8 cellular contexts compared by ENCODE assay signal in the genomic region with DNA sequence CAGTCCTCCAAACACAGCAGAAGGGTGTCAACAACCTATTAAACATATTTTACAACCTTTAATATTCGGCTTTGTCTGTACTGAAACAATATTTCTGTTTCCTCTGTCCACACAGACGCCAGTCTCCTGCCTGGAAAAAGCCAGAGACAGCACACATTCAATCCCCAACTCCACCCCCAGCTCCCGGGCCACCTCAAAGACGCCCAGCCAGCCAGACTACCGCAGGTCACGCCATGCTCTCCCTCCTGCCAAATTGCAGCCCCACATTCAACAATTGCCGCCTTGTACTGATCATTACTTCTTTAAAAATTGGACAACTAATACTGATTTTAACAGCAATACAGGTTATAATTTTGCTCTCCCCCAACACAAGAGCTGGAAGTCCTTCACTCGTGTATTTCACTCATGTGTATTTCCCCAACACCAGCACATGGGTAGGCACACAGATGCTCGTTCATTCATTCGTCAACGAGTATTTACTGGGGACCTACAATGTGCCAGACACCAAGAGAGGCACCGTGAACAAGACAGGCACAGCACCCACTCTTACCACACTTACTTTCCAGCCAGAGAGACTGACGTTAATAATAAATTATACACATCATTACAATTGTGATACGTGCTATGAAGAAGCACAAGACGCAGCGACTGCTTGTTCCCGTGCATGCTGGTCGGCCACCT. TPM values are rescaled to one million over a fixed set of nuclear protein-coding genes. Genes with fewer than 3 reads are reported as not detected.
DNase-seq lines count a peak whose midpoint lies in the region; ATAC-seq, FAIRE-seq and TF ChIP-seq lines count a peak whose summit lies in the region.

No MANE protein-coding gene starts in this region.

- no peak for TF ChIP-seq EP300 in GM12878 (IDR thresholded peaks at IDR 0.05; ENCODE audit: borderline replicate concordance in 1 of 2, control insufficient read depth in 1 of 2, low read depth in 2 of 2, low read length in 2 of 2)

- no peak for TF ChIP-seq CTCF in GM12878 (IDR thresholded peaks at IDR 0.05 in 2 of 3, conservative IDR thresholded peaks at IDR 0.05 in 1 of 3; ENCODE audit: control insufficient read depth in 2 of 3, extremely low read depth in 1 of 3, insufficient read depth in 1 of 3, low read depth in 3 of 3, low read length in 3 of 3)

- no TSS peak for BruUV-seq in GM12878 (replicated peaks; lab: Mats Ljungman, UMichigan)

- TF ChIP-seq POLR2A in GM12878 (IDR thresholded peaks at IDR 0.05; ENCODE audit: low read depth, low read length), result no peak

- WGBS in GM12878 (ENCODE audit: insufficient coverage, insufficient replicate concordance, low lambda C conversion rate, missing lambda C conversion rate), result 66% methylated on average over 18 of the region's 18 CpGs
- 68 to 69% methylated on average over 13 to 17 of the region's 18 CpGs for WGBS in mesodermal cell (ENCODE audit: insufficient coverage in 2 of 2), 2 experiments
- WGBS in urinary bladder, result 62% methylated on average over 18 of the region's 18 CpGs

- TF ChIP-seq RAD21 in GM12878 (IDR thresholded peaks at IDR 0.05; ENCODE audit: insufficient read depth, low read depth, low read length), result no peak

- DNase-seq in HuH-7 (ENCODE audit: low spot score) (peak; percentile 11), GM12878 (ENCODE audit: low read depth, low spot score) (no peak), LoVo (ENCODE audit: low spot score) (no peak)

- H3K27ac ChIP-seq in ACC112 (ENCODE audit: low read depth, low read length) (no peak overlapping the region), GM12878 (ENCODE audit: control insufficient read depth, insufficient read depth) (no peak overlapping the region), mesodermal cell (ENCODE audit: low read depth, low read length, severe bottlenecking) (no peak overlapping the region), urinary bladder (ENCODE audit: low read depth) (no peak overlapping the region)

- H3K36me3 ChIP-seq in ACC112 (ENCODE audit: insufficient read depth, low read length) (no peaks in the 10 kb centered on the region), GM12878 (ENCODE audit: control insufficient read depth in 2 of 2, insufficient read depth in 2 of 2, low read length in 1 of 2) (peaks cover 0 to 2% of the 10 kb centered on the region in 2 experiments; a peak in 1 of 4 replicates), mesodermal cell (ENCODE audit: control insufficient read depth, insufficient read depth, low read length) (peaks cover 8% of the 10 kb centered on the region), urinary bladder (ENCODE audit: insufficient read depth) (no peaks in the 10 kb centered on the region)

- peak overlapping the region; percentile 93 for H3K4me2 ChIP-seq in GM12878 (ENCODE audit: control insufficient read depth, insufficient read depth)

- intact Hi-C loops in GM12878 (cut with micrococcal nuclease; ENCODE audit: unreplicated experiment), result loop anchor here (2.0 kb wide), 1 partner anchor 95 kb away; a partner anchor contains a TSS

- H3K4me1 ChIP-seq in ACC112 (ENCODE audit: control insufficient read depth, insufficient read depth, low read length, unreplicated experiment) (no peaks in the 10 kb centered on the region), GM12878 (ENCODE audit: control insufficient read depth, insufficient read depth, low read length) (peaks cover 23% of the 10 kb centered on the region), mesodermal cell (ENCODE audit: control insufficient read depth, insufficient read depth, low read length, poor library complexity, severe bottlenecking) (peaks cover 5% of the 10 kb centered on the region), urinary bladder (ENCODE audit: insufficient read depth) (no peaks in the 10 kb centered on the region)

- H2AFZ ChIP-seq in ACC112 (ENCODE audit: low read length, unreplicated experiment) (no peak overlapping the region), GM12878 (ENCODE audit: control insufficient read depth, low read depth, low read length) (peak overlapping the region; percentile 95; the same call in 1 of the 2 replicates)

- in situ Hi-C loops in GM12878 (cut with MboI), result no loop called here

- H4K20me1 ChIP-seq in GM12878 (ENCODE audit: control insufficient read depth, insufficient read depth), result no peaks in the 10 kb centered on the region

- RAD21 ChIA-PET in GM12878 (lab: Charles Lee; ENCODE audit: unreplicated experiment), result no interaction called here

- SMC1A ChIA-PET in GM12878 (lab: Charles Lee; ENCODE audit: uncharacterized antibody, unreplicated experiment), result interaction anchor here (0.9 kb wide), 1 partner anchor 93 kb away, joined by 3 read pairs; no protein-coding TSS in a partner anchor

- no peaks in the 10 kb centered on the region for H3K9me3 ChIP-seq in GM12878 (replicated peaks; ENCODE audit: control insufficient read depth, insufficient read depth, low read length)
- no peaks in the 10 kb centered on the region for H3K9me3 ChIP-seq in mesodermal cell (ENCODE audit: control insufficient read depth, low read length)

- CTCF ChIA-PET in GM12878 (lab: Yijun Ruan, JAX), result interaction anchor here (1.0 kb wide), 1 partner anchor 11 kb away, joined by 3 read pairs; no protein-coding TSS in a partner anchor

- no peak for ATAC-seq in GM12878
- ATAC-seq in HG02870 (IDR thresholded peaks at IDR 0.05; ENCODE audit: unreplicated experiment), result no peak
- ATAC-seq in HG02973 (IDR thresholded peaks at IDR 0.05; ENCODE audit: unreplicated experiment), result no peak

- H3K4me3 ChIP-seq in ACC112 (ENCODE audit: low read depth, low read length) (peak overlapping the region; percentile 100), GM12878 (peak overlapping the region; percentile 88), mesodermal cell (ENCODE audit: extremely low read depth, insufficient read depth, low read length, poor library complexity, severe bottlenecking) (peak overlapping the region; percentile 58), urinary bladder (ENCODE audit: low read depth, low read length) (peak overlapping the region; percentile 76)

- H3K9ac ChIP-seq in GM12878 (ENCODE audit: control insufficient read depth, insufficient read depth, low read length), result peak overlapping the region; percentile 63

- H3K27me3 ChIP-seq in ACC112 (ENCODE audit: insufficient read depth, low read length) (peaks cover 4% of the 10 kb centered on the region; the same call in 1 of the 2 replicates), GM12878 (replicated peaks in 1 of 2; ENCODE audit: control insufficient read depth in 2 of 2, insufficient read depth in 2 of 2, low read length in 1 of 2) (no peaks in the 10 kb centered on the region)

- FAIRE-seq in GM12878 (lab: Jason Lieb, UNC), result no peak

- POLR2A ChIA-PET in GM12878 (lab: Charles Lee), result no interaction called here

- H3K79me2 ChIP-seq in ACC112 (ENCODE audit: control insufficient read depth, insufficient read depth, low read length, unreplicated experiment) (no peaks in the 10 kb centered on the region), GM12878 (ENCODE audit: control insufficient read depth, insufficient read depth, low read length) (peaks cover 9% of the 10 kb centered on the region)

TF ChIP-seq in GM12878, 131 proteins besides CTCF, POLR2A, EP300 and RAD21:
- no peak for TF ChIP-seq MXI1 (IDR thresholded peaks at IDR 0.05; ENCODE audit: low read depth, low read length)

RNA-seq across cellular contexts. Expression of a gene that starts 1.1 kb away (rescaled TPM):
- 40.1 and 47.6 TPM in 2 replicates for total RNA-seq in GM12878 (2013; cell fraction: nucleolus; rRNA removed)
- 25.5 and 29.9 TPM in 2 replicates for total RNA-seq in GM12878 (2014; rRNA removed)
- 26.1 and 29.0 TPM in 2 replicates for total RNA-seq in GM12878 (2014; rRNA removed; fragmentation: Illumina TruSeq; extraction: Trizol)
- 27.8 and 28.8 TPM in 2 replicates for total RNA-seq in GM12878 (2021)
- 26.0 TPM for polyA plus RNA-seq in GM12878 (2011; ENCODE audit: low read depth)
- 21.1 and 22.8 TPM in 2 replicates for polyA plus RNA-seq in GM12878 (2011; rRNA removed)
- polyA plus RNA-seq in GM12878 (2011; cell fraction: cytosol; rRNA removed), result 21.6 and 24.8 TPM in 2 replicates
- polyA plus RNA-seq in GM12878 (2011; cell fraction: nucleus; rRNA removed), result 23.4 and 27.7 TPM in 2 replicates
- 29.0 and 39.8 TPM in 2 replicates for polyA plus RNA-seq in GM12878 (2012)
- 17.6 and 21.3 TPM in 2 replicates for polyA plus RNA-seq in GM12878 (2014; fragmentation: Illumina TruSeq; extraction: Trizol)
- 10 to 100 TPM; 14.6 to 25.6 TPM for polyA plus RNA-seq in GM12878 (2014; fragmentation: Nextera tagmentation; extraction: Ambion mirVana)
- polyA plus RNA-seq in GM12878 (2014; rRNA removed), result 17.7 and 18.7 TPM in 2 replicates
- 10 to 100 TPM; 21.6 to 22.0 TPM for polyA plus RNA-seq in GM12878 (2016; fragmentation: Nextera tagmentation; extraction: Ambion mirVana)
- 46.3 and 47.5 TPM in 2 replicates for polyA minus RNA-seq in GM12878 (2011; rRNA and poly(A)+ RNA removed)
- 10.4 and 12.2 TPM in 2 replicates for polyA minus RNA-seq in GM12878 (2011; cell fraction: cytosol; rRNA and poly(A)+ RNA removed)
- polyA minus RNA-seq in GM12878 (2011; cell fraction: nucleus; rRNA and poly(A)+ RNA removed), result 25.8 and 34.2 TPM in 2 replicates
- polyA plus RNA-seq in mesodermal cell (2013, experiment 1 of 2), result 18.2 TPM
- polyA plus RNA-seq in mesodermal cell (2013, experiment 2 of 2), result 18.3 TPM
- 14.1 TPM for total RNA-seq in urinary bladder
- polyA plus RNA-seq in urinary bladder, result 45.3 TPM

RNA-seq across cellular contexts. Expression of a gene that starts 34.3 kb away (rescaled TPM):
- 1.4 and 2.4 TPM in 2 replicates for total RNA-seq in GM12878 (2013; cell fraction: nucleolus; rRNA removed)
- 0.27 and 0.34 TPM in 2 replicates for total RNA-seq in GM12878 (2014; rRNA removed)
- 0.32 and 0.36 TPM in 2 replicates for total RNA-seq in GM12878 (2014; rRNA removed; fragmentation: Illumina TruSeq; extraction: Trizol)
- total RNA-seq in GM12878 (2021), result 0.23 and 0.27 TPM in 2 replicates
- 0.13 TPM for polyA plus RNA-seq in GM12878 (2011; ENCODE audit: low read depth)
- polyA plus RNA-seq in GM12878 (2011; rRNA removed), result 0.72 and 1.2 TPM in 2 replicates
- polyA plus RNA-seq in GM12878 (2011; cell fraction: cytosol; rRNA removed), result 0.13 and 0.22 TPM in 2 replicates
- 2.1 and 2.9 TPM in 2 replicates for polyA plus RNA-seq in GM12878 (2011; cell fraction: nucleus; rRNA removed)
- 0.18 and 0.25 TPM in 2 replicates for polyA plus RNA-seq in GM12878 (2012)
- polyA plus RNA-seq in GM12878 (2014; fragmentation: Illumina TruSeq; extraction: Trizol), result 0.76 and 0.82 TPM in 2 replicates
- under 1 TPM; 0.05 to 0.26 TPM for polyA plus RNA-seq in GM12878 (2014; fragmentation: Nextera tagmentation; extraction: Ambion mirVana)
- 0.24 and 0.69 TPM in 2 replicates for polyA plus RNA-seq in GM12878 (2014; rRNA removed)
- under 1 TPM; 0.23 to 0.32 TPM for polyA plus RNA-seq in GM12878 (2016; fragmentation: Nextera tagmentation; extraction: Ambion mirVana)
- 0.22 and 0.41 TPM in 2 replicates for polyA minus RNA-seq in GM12878 (2011; rRNA and poly(A)+ RNA removed)
- polyA minus RNA-seq in GM12878 (2011; cell fraction: cytosol; rRNA and poly(A)+ RNA removed), result not detected in 2 replicates
- polyA minus RNA-seq in GM12878 (2011; cell fraction: nucleus; rRNA and poly(A)+ RNA removed), result 0.48 and 0.86 TPM in 2 replicates
- polyA plus RNA-seq in mesodermal cell (2013, experiment 1 of 2), result 0.11 TPM
- polyA plus RNA-seq in mesodermal cell (2013, experiment 2 of 2), result 0.20 TPM
- total RNA-seq in urinary bladder, result 2.5 TPM
- 0.14 TPM for polyA plus RNA-seq in urinary bladder
